29 cellular contexts compared by ENCODE assay signal in genomic region chr2:108947271-108947907, GRCh38. TPM values are rescaled to one million over a fixed set of nuclear protein-coding genes. Genes with fewer than 3 reads are reported as not detected.
A peak's percentile ranks its signal among the peaks of the same experiment; 100 is the strongest.
DNase-seq lines count a peak whose midpoint lies in the region; ATAC-seq, FAIRE-seq and TF ChIP-seq lines count a peak whose summit lies in the region.
"Had no signal": no experiment of that assay in that cellular context is flagged by ENCODE, and none has a peak within 500 bp of the region (broad histone marks: within the 10 kb centered on the region; RNA-seq: fewer than 3 reads in every experiment).

No MANE protein-coding gene starts in this region.

- TF ChIP-seq EP300 in HepG2 (IDR thresholded peaks at IDR 0.05; ENCODE audit: low read depth in 2 of 2, low read length in 2 of 2) (no peak), HepG2 (CRISPR knock-in tag; IDR thresholded peaks at IDR 0.05; ENCODE audit: borderline replicate concordance) (no peak)

- TF ChIP-seq POLR2A in HepG2 (IDR thresholded peaks at IDR 0.05; ENCODE audit: insufficient read depth in 1 of 2, low read depth in 2 of 2, low read length in 2 of 2) (no peak), right lobe of liver (IDR thresholded peaks at IDR 0.05) (no peak)

- H3K4me2 ChIP-seq in HepG2 (ENCODE audit: low read depth, low read length): no peak overlapping the region
- no peak overlapping the region for H3K4me2 ChIP-seq in OCI-LY7 (ENCODE audit: low read length)
- H3K4me2 ChIP-seq: BLaER1 had no signal

- H3K36me3 ChIP-seq in HepG2 (replicated peaks in 1 of 2; ENCODE audit: control insufficient read depth in 1 of 2, insufficient read depth in 2 of 2, low read length in 2 of 2): no peaks in the 10 kb centered on the region
- H3K36me3 ChIP-seq in right lobe of liver: no peaks in the 10 kb centered on the region
- no peaks in the 10 kb centered on the region for H3K36me3 ChIP-seq in OCI-LY7 (ENCODE audit: insufficient read depth, low read length)
- no peaks in the 10 kb centered on the region for H3K36me3 ChIP-seq in effector memory CD4-positive, alpha-beta T cell (ENCODE audit: control insufficient read depth, insufficient read depth, low read length)
- H3K36me3 ChIP-seq: BE2C, BLaER1 had no signal

- in situ Hi-C loops in HepG2 (cut with HindIII; ENCODE audit: extremely low pct_ligation_motif_present, low pct_unique_long_range_greater_than_20kb): no loop called here

- POLR2A ChIA-PET in HepG2 (lab: Yijun Ruan, JAX): no interaction called here
- POLR2A ChIA-PET in OCI-LY7 (lab: Charles Lee): no interaction called here

- no peak for TF ChIP-seq CTCF in HepG2 (CRISPR knock-in tag; IDR thresholded peaks at IDR 0.05)
- no peak for TF ChIP-seq CTCF in right lobe of liver (IDR thresholded peaks at IDR 0.05)
- TF ChIP-seq CTCF in OCI-LY7 (conservative IDR thresholded peaks at IDR 0.05; ENCODE audit: low read length): no peak

- H2AFZ ChIP-seq in HepG2 (ENCODE audit: low read length): no peak overlapping the region
- H2AFZ ChIP-seq in OCI-LY7 (ENCODE audit: low read length): no peak overlapping the region

- no peaks in the 10 kb centered on the region for H4K20me1 ChIP-seq in HepG2 (ENCODE audit: insufficient read depth, low read length)
- no peaks in the 10 kb centered on the region for H4K20me1 ChIP-seq in OCI-LY7 (ENCODE audit: insufficient read depth, low read length)
- H4K20me1 ChIP-seq: BLaER1 had no signal

- no peak for DNase-seq in HepG2 (ENCODE audit: low spot score)
- no peak for DNase-seq in right lobe of liver
- DNase-seq in OCI-LY7 (ENCODE audit: low spot score): peak; percentile 6
- DNase-seq in mesenteric fat pad (ENCODE audit: low spot score): peak; percentile 47
- DNase-seq in effector memory CD4-positive, alpha-beta T cell: no peak
- DNase-seq: 8988T; ACHN; BE2C; C1 segment of cervical spinal cord; CD4-positive, alpha-beta memory T cell; CD4-positive, CD25-positive, alpha-beta regulatory T cell; CD8-positive, alpha-beta memory T cell; COR-L47; DMS 273 treated with DMSO at 0.1 percent for 48 hours; DMS153; DMS79; DND-41; EL; GDM1 had no signal

- no peak overlapping the region for H3K9ac ChIP-seq in HepG2 (ENCODE audit: insufficient read depth, low read depth, low read length)
- H3K9ac ChIP-seq: BLaER1 had no signal

- no peaks in the 10 kb centered on the region for H3K27me3 ChIP-seq in HepG2 (ENCODE audit: control insufficient read depth in 1 of 2, insufficient read depth in 2 of 2, low read length in 2 of 2)
- H3K27me3 ChIP-seq in right lobe of liver: no peaks in the 10 kb centered on the region
- H3K27me3 ChIP-seq in effector memory CD4-positive, alpha-beta T cell (replicated peaks; ENCODE audit: control insufficient read depth, insufficient read depth, low read length, poor library complexity, severe bottlenecking): no peaks in the 10 kb centered on the region
- H3K27me3 ChIP-seq: BE2C, BLaER1 had no signal

- no peak for FAIRE-seq in HepG2 (lab: Jason Lieb, UNC)
- FAIRE-seq: A204.1, GM12891, GM19239 had no signal

- H3K9me2 ChIP-seq in OCI-LY7 (ENCODE audit: insufficient read depth, low read length): no peaks in the 10 kb centered on the region

- ATAC-seq in HepG2: no peak
- no peak for ATAC-seq in right lobe of liver
- no peak for ATAC-seq in GM21381 (IDR thresholded peaks at IDR 0.05; ENCODE audit: unreplicated experiment)

- BruUV-seq in HepG2 (replicated peaks; lab: Mats Ljungman, UMichigan) (no TSS peak), OCI-LY7 (replicated peaks; lab: Mats Ljungman, UMichigan) (no TSS peak)

- H3K79me2 ChIP-seq in HepG2 (ENCODE audit: insufficient read depth, low read length): no peaks in the 10 kb centered on the region
- no peaks in the 10 kb centered on the region for H3K79me2 ChIP-seq in OCI-LY7 (ENCODE audit: insufficient read depth, low read depth, low read length)

- H3K4me1 ChIP-seq in HepG2 (ENCODE audit: insufficient read depth, low read length) (peaks cover 9% of the 10 kb centered on the region), right lobe of liver (no peaks in the 10 kb centered on the region), OCI-LY7 (ENCODE audit: insufficient read depth, low read length, poor library complexity, severe bottlenecking) (no peaks in the 10 kb centered on the region)
- no peaks in the 10 kb centered on the region for H3K4me1 ChIP-seq in effector memory CD4-positive, alpha-beta T cell (ENCODE audit: control insufficient read depth, insufficient read depth, low read length, poor library complexity, severe bottlenecking)
- H3K4me1 ChIP-seq: BE2C had no signal

- TF ChIP-seq RAD21 in HepG2 (CRISPR knock-in tag; IDR thresholded peaks at IDR 0.05): no peak

- H3K4me3 ChIP-seq in HepG2 (replicated peaks in 1 of 3; ENCODE audit: insufficient read depth in 1 of 3, low read depth in 2 of 3, low read length in 3 of 3): no peak overlapping the region
- H3K4me3 ChIP-seq in right lobe of liver: no peak overlapping the region
- H3K4me3 ChIP-seq in OCI-LY7 (ENCODE audit: low read depth, low read length, poor library complexity, severe bottlenecking): no peak overlapping the region
- H3K4me3 ChIP-seq in effector memory CD4-positive, alpha-beta T cell (ENCODE audit: insufficient read depth, low read depth, low read length, poor library complexity, severe bottlenecking): no peak overlapping the region
- H3K4me3 ChIP-seq: BLaER1 had no signal

- CTCF ChIA-PET in HepG2 (lab: Yijun Ruan, JAX; ENCODE audit: low intra/inter-chr PET ratio, low total read pairs): no interaction called here
- CTCF ChIA-PET in OCI-LY7 (lab: Charles Lee; ENCODE audit: unreplicated experiment): no interaction called here

- peaks cover 23% of the 10 kb centered on the region for H3K9me3 ChIP-seq in HepG2 (ENCODE audit: low read length)
- H3K9me3 ChIP-seq in right lobe of liver: no peaks in the 10 kb centered on the region
- peaks cover 7% of the 10 kb centered on the region; the same call in 1 of the 2 replicates for H3K9me3 ChIP-seq in OCI-LY7 (ENCODE audit: low read length)
- peaks cover 5% of the 10 kb centered on the region for H3K9me3 ChIP-seq in effector memory CD4-positive, alpha-beta T cell (ENCODE audit: control insufficient read depth, low read length)
- H3K9me3 ChIP-seq: BE2C had no signal

- intact Hi-C loops in HepG2 (cut with micrococcal nuclease; ENCODE audit: unreplicated experiment): no loop called here
- intact Hi-C loops in right lobe of liver (cut with DNase I): no loop called here
- intact Hi-C loops in OCI-LY7 (cut with micrococcal nuclease; ENCODE audit: unreplicated experiment): no loop called here

- 31% methylated on average over 4 of the region's 5 CpGs for WGBS in HepG2 (ENCODE audit: low lambda C conversion rate)
- no CpG with 5 or more reads among the region's 5 CpGs for WGBS in right lobe of liver (ENCODE audit: insufficient coverage, low coverage, low lambda C conversion rate, missing lambda C conversion rate)

- H3K27ac ChIP-seq in HepG2 (ENCODE audit: extremely low read length, insufficient read depth, low read length): no peak overlapping the region
- no peak overlapping the region for H3K27ac ChIP-seq in right lobe of liver
- H3K27ac ChIP-seq in OCI-LY7 (ENCODE audit: low read depth, low read length, poor library complexity, severe bottlenecking): no peak overlapping the region
- H3K27ac ChIP-seq in effector memory CD4-positive, alpha-beta T cell (ENCODE audit: insufficient read depth, low read length, poor library complexity, severe bottlenecking): no peak overlapping the region
- H3K27ac ChIP-seq: BLaER1 had no signal

TF ChIP-seq in HepG2, 621 proteins besides CTCF, POLR2A, EP300 and RAD21:
- TF ChIP-seq ZNF280B (CRISPR knock-in tag; IDR thresholded peaks at IDR 0.05; ENCODE audit: borderline replicate concordance) (peak; percentile 47; the same call in 1 of the 2 replicates), WIZ (CRISPR knock-in tag; IDR thresholded peaks at IDR 0.05) (no peak)

RNA-seq across cellular contexts. Expression of gene EDAR, which starts 41.6 kb away (rescaled TPM):
- not detected in 2 replicates for total RNA-seq in HepG2 (2016; rRNA removed; fragmentation: Illumina TruSeq; extraction: Trizol)
- total RNA-seq in HepG2 (2016; cell fraction: cytosol; rRNA removed; fragmentation: Illumina TruSeq; extraction: Trizol; ENCODE audit: low read depth): not detected in 2 replicates
- total RNA-seq in HepG2 (2016; cell fraction: insoluble cytoplasmic fraction; rRNA removed; fragmentation: Illumina TruSeq; extraction: Trizol): not detected in 2 replicates
- not detected in 2 replicates for total RNA-seq in HepG2 (2016; cell fraction: membrane; rRNA removed; fragmentation: Illumina TruSeq; extraction: Trizol)
- not detected in 2 replicates for total RNA-seq in HepG2 (2016; cell fraction: nucleus; rRNA removed; fragmentation: Illumina TruSeq; extraction: Trizol)
- not detected in 2 replicates for polyA plus RNA-seq in HepG2 (2011; rRNA removed)
- polyA plus RNA-seq in HepG2 (2011; cell fraction: cytosol; rRNA removed): not detected in 2 replicates
- polyA plus RNA-seq in HepG2 (2011; cell fraction: nucleus; rRNA removed): not detected in 2 replicates
- not detected in 2 replicates for polyA plus RNA-seq in HepG2 (2012)
- not detected in 2 replicates for polyA plus RNA-seq in HepG2 (2016; cell fraction: cytosol; fragmentation: Illumina TruSeq; extraction: Trizol; ENCODE audit: low read depth)
- not detected in 2 replicates for polyA plus RNA-seq in HepG2 (2016; cell fraction: insoluble cytoplasmic fraction; fragmentation: Illumina TruSeq; extraction: Trizol; ENCODE audit: low read depth)
- not detected in 2 replicates for polyA plus RNA-seq in HepG2 (2016; cell fraction: membrane; fragmentation: Illumina TruSeq; extraction: Trizol; ENCODE audit: low read depth)
- polyA plus RNA-seq in HepG2 (2016; cell fraction: nucleus; fragmentation: Illumina TruSeq; extraction: Trizol; ENCODE audit: insufficient read depth, low read depth): not detected in 2 replicates
- polyA minus RNA-seq in HepG2 (2011; rRNA and poly(A)+ RNA removed; ENCODE audit: low replicate concordance): 0.16 TPM in 1 of 2 replicates, not detected in the other
- polyA minus RNA-seq in HepG2 (2011; cell fraction: cytosol; rRNA and poly(A)+ RNA removed): not detected in 2 replicates
- polyA minus RNA-seq in HepG2 (2011; cell fraction: nucleus; rRNA and poly(A)+ RNA removed): not detected in 2 replicates
- total RNA-seq in right lobe of liver: 1 to 10 TPM in 1 of 6 experiments, under 1 TPM in 5; 0.06 to 1.6 (median 0.28) TPM
- not detected in 2 replicates for total RNA-seq in OCI-LY7 (2014; rRNA removed; shearing (Covaris generic))
- not detected in 2 replicates for total RNA-seq in OCI-LY7 (2022)
- total RNA-seq in mesenteric fat pad: not detected
- total RNA-seq: A673, Daoy, G401 had no signal
- polyA plus RNA-seq: AG04450, CD14-positive monocyte had no signal

Comparison
In these comparisons a context has a peak if more than half of its experiments do, and no peak if none do; other contexts are left out.
1. DNase-seq: peak in OCI-LY7 (single experiment) and mesenteric fat pad (single experiment); none in HepG2 (single experiment), right lobe of liver (0 of 3) and effector memory CD4-positive, alpha-beta T cell (0 of 3).